Comparison of ENCODE assay signal across 11 cellular contexts in the genomic region with DNA sequence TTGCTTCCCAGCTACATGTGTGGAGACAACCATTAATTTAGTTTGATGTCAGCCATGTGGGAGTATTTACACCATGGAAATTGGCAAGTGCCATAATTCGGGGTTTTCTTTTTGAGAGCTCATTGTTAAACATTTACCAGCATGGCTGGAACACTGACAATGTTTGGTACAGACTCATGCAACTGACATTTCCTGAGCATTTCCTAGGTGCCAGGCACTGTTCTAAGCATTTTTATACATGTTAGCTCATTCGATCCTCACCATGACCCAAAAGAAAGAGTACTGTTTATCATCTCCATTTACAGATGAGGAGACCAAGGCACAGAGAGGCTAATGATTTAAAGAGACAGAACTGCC.
DNase-seq lines count a peak whose midpoint lies in the region; ATAC-seq and TF ChIP-seq lines count a peak whose summit lies in the region.
"Had no signal": no experiment of that assay in that cellular context is flagged by ENCODE, and none has a peak within 500 bp of the region (broad histone marks: within the 10 kb centered on the region; RNA-seq: fewer than 3 reads in every experiment).

No MANE protein-coding gene starts in this region.

- CTCF ChIA-PET in PC-3 (lab: Charles Lee): interaction anchor here (1.1 to 1.5 kb wide), 4 partner anchors 11 to 101 kb away, joined by 3 to 13 read pairs (median 6); no protein-coding TSS in a partner anchor

- TF ChIP-seq CTCF in PC-3 (conservative IDR thresholded peaks at IDR 0.05; ENCODE audit: low read depth, low read length) (no peak), fibroblast of the aortic adventitia (IDR thresholded peaks at IDR 0.05; ENCODE audit: insufficient read depth, low read length) (no peak)

- peak overlapping the region; percentile 99 for H3K27ac ChIP-seq in PC-3 (ENCODE audit: low read length)
- H3K27ac ChIP-seq: upper lobe of right lung had no signal

- H3K4me2 ChIP-seq in PC-3 (ENCODE audit: low read length): peak overlapping the region; percentile 78

- intact Hi-C loops in PC-3 (cut with micrococcal nuclease): loop anchor here (2.0 to 10.0 kb wide), 2 partner anchors 74 to 100 kb away; no protein-coding TSS in a partner anchor

- H4K20me1 ChIP-seq in PC-3 (ENCODE audit: low read length): no peaks in the 10 kb centered on the region

- H3K9ac ChIP-seq in PC-3 (ENCODE audit: low read length): peak overlapping the region; percentile 87

- peaks cover 32% of the 10 kb centered on the region for H3K4me1 ChIP-seq in PC-3 (ENCODE audit: insufficient read depth, low read length)

- BruUV-seq in PC-3 (replicated peaks; lab: Mats Ljungman, UMichigan): TSS peak; percentile 94

- POLR2A ChIA-PET in PC-3 (lab: Charles Lee; ENCODE audit: unreplicated experiment): interaction anchor here (0.6 to 1.0 kb wide), 3 partner anchors 89 to 125 kb away, joined by 3 to 8 read pairs (median 8); no protein-coding TSS in a partner anchor

- DNase-seq in AG08395 (ENCODE audit: low spot score) (peak; percentile 48), PC-3 (peak; percentile 76), fibroblast of the aortic adventitia (ENCODE audit: low read depth) (peak; percentile 84), NCI-H1694 (lab: John Stamatoyannopoulos, UW) (no peak), NCI-H2029 treated with DMSO at 0.1 percent for 48 hours (lab: John Stamatoyannopoulos, UW) (no peak)
- no peak for DNase-seq in activated CD4-positive, alpha-beta T cell treated with anti-CD3 and anti-CD28 coated beads, Interleukin-2, amount 50 U/mL, for 1 hour
- DNase-seq: effector CD8-positive, alpha-beta T cell; Karpas-422; upper lobe of right lung had no signal

- peak; percentile 25 for ATAC-seq in GM19467 (IDR thresholded peaks at IDR 0.05; ENCODE audit: unreplicated experiment)
- peak; percentile 25 for ATAC-seq in PC-3
- no peak for ATAC-seq in HG02938 (IDR thresholded peaks at IDR 0.05; ENCODE audit: unreplicated experiment)
- ATAC-seq: upper lobe of right lung had no signal

- peak overlapping the region; percentile 29; the same call in 1 of the 2 replicates for H2AFZ ChIP-seq in PC-3 (ENCODE audit: low read length)

- H3K79me2 ChIP-seq in PC-3 (ENCODE audit: low read length): no peaks in the 10 kb centered on the region

- H3K27me3 ChIP-seq in PC-3 (ENCODE audit: low read length): no peaks in the 10 kb centered on the region

- H3K4me3 ChIP-seq in PC-3 (ENCODE audit: low read length) (peak overlapping the region; percentile 34), fibroblast of the aortic adventitia (ENCODE audit: low read depth, low read length) (no peak overlapping the region)
- H3K4me3 ChIP-seq: upper lobe of right lung had no signal

- no peaks in the 10 kb centered on the region for H3F3A ChIP-seq in PC-3 (ENCODE audit: low read length, unreplicated experiment)

- H3K36me3 ChIP-seq in PC-3 (ENCODE audit: low read depth, low read length): no peaks in the 10 kb centered on the region
- H3K36me3 ChIP-seq: upper lobe of right lung had no signal

- no peaks in the 10 kb centered on the region for H3K9me2 ChIP-seq in PC-3 (replicated peaks; ENCODE audit: low read length)

- H3K9me3 ChIP-seq in PC-3 (ENCODE audit: low read length): no peaks in the 10 kb centered on the region
- H3K9me3 ChIP-seq: upper lobe of right lung had no signal

Comparison
In these comparisons a context has a peak if more than half of its experiments do, and no peak if none do; other contexts are left out.
1. DNase-seq: peak in AG08395 (single experiment), PC-3 (single experiment) and fibroblast of the aortic adventitia (single experiment); none in NCI-H1694 (single experiment), NCI-H2029 treated with DMSO at 0.1 percent for 48 hours (single experiment) and activated CD4-positive, alpha-beta T cell treated with anti-CD3 and anti-CD28 coated beads, Interleukin-2, amount 50 U/mL, for 1 hour (single experiment).